18 cellular contexts compared by ENCODE assay signal in the genomic region with DNA sequence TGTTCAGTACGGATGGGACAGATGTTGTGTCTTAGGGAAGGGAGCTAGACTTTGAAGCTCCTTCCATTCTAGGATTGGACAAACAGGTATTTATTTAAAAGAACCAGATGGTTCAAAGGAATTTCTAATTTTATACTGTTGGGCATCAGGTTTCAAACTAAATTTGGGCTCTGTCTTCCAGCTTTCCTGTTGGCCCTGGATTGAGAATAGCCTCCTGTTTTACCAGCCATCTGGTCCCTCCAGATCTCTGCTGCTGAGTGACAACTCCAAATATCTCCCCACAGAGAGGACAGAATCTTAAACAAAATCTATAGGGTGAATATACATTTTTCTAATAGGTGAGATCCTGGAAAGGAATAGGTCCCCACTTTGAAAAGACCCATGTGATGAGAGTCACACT. TPM values are rescaled to one million over a fixed set of nuclear protein-coding genes. Genes with fewer than 3 reads are reported as not detected.
DNase-seq lines count a peak whose midpoint lies in the region; ATAC-seq, FAIRE-seq and TF ChIP-seq lines count a peak whose summit lies in the region.
"Had no signal": no experiment of that assay in that cellular context is flagged by ENCODE, and none has a peak within 500 bp of the region (broad histone marks: within the 10 kb centered on the region; RNA-seq: fewer than 3 reads in every experiment).

No MANE protein-coding gene starts in this region.

- intact Hi-C loops in CD14-positive monocyte (cut with micrococcal nuclease) (no loop called here), PC-9 (cut with micrococcal nuclease; ENCODE audit: unreplicated experiment) (loop anchor here (2.0 kb wide), 3 partner anchors 29 to 69 kb away; no protein-coding TSS in a partner anchor), stomach (cut with DNase I; ENCODE audit: low total_unique reads) (no loop called here)

- POLR2A ChIA-PET in PC-9 (lab: Charles Lee; ENCODE audit: unreplicated experiment) = interaction anchor here (0.6 kb wide), 1 partner anchor 20 kb away, joined by 5 read pairs; no protein-coding TSS in a partner anchor

- H3K27ac ChIP-seq in PC-9 (peak overlapping the region; percentile 98), stomach (no peak overlapping the region)

- no peak for FAIRE-seq in GM12892 (lab: Jason Lieb, UNC)
- FAIRE-seq: A204.1, GM19239, H1 had no signal

- H3K27me3 Mint-ChIP-seq in CD14-positive monocyte (ENCODE audit: low read depth in 3 of 3) (peaks cover 0 to 5% (median 3%) of the 10 kb centered on the region in 3 donors), chondrocyte (ENCODE audit: low read depth) (no peaks in the 10 kb centered on the region)

- no peak for ATAC-seq in stimulated activated naive CD8-positive, alpha-beta T cell treated with anti-CD3 and anti-CD28 coated beads, Interleukin-15, Interleukin-2, amounts not matched to agents 100 U/mL and 50 U/mL, for 24 hours

- H3K4me3 ChIP-seq in PC-9 = no peak overlapping the region
- no peak overlapping the region for H3K4me3 ChIP-seq in stomach

- 67 to 89% (median 79%) methylated on average over 1 of the region's 1 CpG for WGBS in stomach, 5 donors

- H3K36me3 Mint-ChIP-seq in CD14-positive monocyte (no peaks in the 10 kb centered on the region), chondrocyte (ENCODE audit: low read depth) (no peaks in the 10 kb centered on the region)

- H3K4me3 Mint-ChIP-seq in CD14-positive monocyte (no peak overlapping the region), chondrocyte (ENCODE audit: unreplicated experiment) (no peak overlapping the region)

- peaks cover 7% of the 10 kb centered on the region for H3K79me2 ChIP-seq in PC-9 (ENCODE audit: low read depth)

- H3K27ac Mint-ChIP-seq in CD14-positive monocyte = peak overlapping the region in 4 of 7 donors; percentile 52 to 96 (median 70)
- H3K27ac Mint-ChIP-seq in chondrocyte (ENCODE audit: unreplicated experiment) = no peak overlapping the region

- TF ChIP-seq POLR2A in GM12892 (IDR thresholded peaks at IDR 0.05; ENCODE audit: low read depth, low read length) (no peak), stomach (IDR thresholded peaks at IDR 0.05) (no peak)

- no peaks in the 10 kb centered on the region; the same call in 1 of the 2 replicates for H3K9me2 ChIP-seq in PC-9 (ENCODE audit: insufficient read depth)

- DNase-seq in CD14-positive monocyte (ENCODE audit: low spot score) = no peak
- peak; percentile 81 for DNase-seq in NCI-H1694 treated with DMSO at 0.1 percent for 48 hours (lab: John Stamatoyannopoulos, UW)
- no peak for DNase-seq in PC-9
- peak; percentile 59 for DNase-seq in myocyte (ENCODE audit: low read depth)
- DNase-seq in stimulated activated naive CD8-positive, alpha-beta T cell treated with anti-CD3 and anti-CD28 coated beads, Interleukin-15, Interleukin-2, amounts not matched to agents 100 U/mL and 50 U/mL, for 24 hours = no peak
- DNase-seq in GM12892 (ENCODE audit: insufficient read length) = no peak
- DNase-seq in chondrocyte (ENCODE audit: low spot score) = no peak
- no peak for DNase-seq in stomach
- DNase-seq: DMS153, EL, NCI-H1048, NCI-H1436 treated with DMSO at 0.1 percent for 48 hours, NCI-H226, NCI-H526 treated with DMSO at 0.1 percent for 48 hours, OCI-M1 had no signal

- H3K4me2 ChIP-seq in PC-9 = peak overlapping the region; percentile 86

- H3K27me3 ChIP-seq in PC-9 (ENCODE audit: insufficient read depth, low read depth) (no peaks in the 10 kb centered on the region), stomach (no peaks in the 10 kb centered on the region)

- CTCF ChIA-PET in PC-9 (lab: Charles Lee) = no interaction called here

- no TSS peak for BruUV-seq in PC-9 (replicated peaks; lab: Mats Ljungman, UMichigan)

- H3K36me3 ChIP-seq in PC-9 (ENCODE audit: low read depth) = no peaks in the 10 kb centered on the region
- no peaks in the 10 kb centered on the region for H3K36me3 ChIP-seq in stomach

- H3F3A ChIP-seq in PC-9 (ENCODE audit: insufficient read depth, low read depth) = peaks cover 40% of the 10 kb centered on the region

- H3K4me1 Mint-ChIP-seq in CD14-positive monocyte = peaks cover 35% of the 10 kb centered on the region
- H3K4me1 Mint-ChIP-seq in chondrocyte (ENCODE audit: low read depth) = peaks cover 13% of the 10 kb centered on the region

- H3K9me3 ChIP-seq in PC-9 (ENCODE audit: insufficient read depth, low read depth) (peaks cover 15% of the 10 kb centered on the region), stomach (no peaks in the 10 kb centered on the region)

- TF ChIP-seq CTCF in CD14-positive monocyte (IDR thresholded peaks at IDR 0.05) (no peak), PC-9 (conservative IDR thresholded peaks at IDR 0.05) (no peak), chondrocyte (IDR thresholded peaks at IDR 0.05) (no peak), stomach (IDR thresholded peaks at IDR 0.05) (no peak)

- TF ChIP-seq EP300 in stomach (IDR thresholded peaks at IDR 0.05) = no peak

- 0 out of 2 replicates have a peak overlapping the region, but pooled peaks have one; percentile 28 for H2AFZ ChIP-seq in PC-9

- H4K20me1 ChIP-seq in PC-9 (ENCODE audit: insufficient read depth) = no peaks in the 10 kb centered on the region

- peaks cover 72% of the 10 kb centered on the region for H3K4me1 ChIP-seq in PC-9 (replicated peaks; ENCODE audit: insufficient read depth)
- H3K4me1 ChIP-seq in stomach = no peaks in the 10 kb centered on the region

- peaks cover 0 to 6% (median 0%) of the 10 kb centered on the region in 7 donors for H3K9me3 Mint-ChIP-seq in CD14-positive monocyte
- peaks cover 3% of the 10 kb centered on the region for H3K9me3 Mint-ChIP-seq in chondrocyte (ENCODE audit: low read depth)

RNA-seq across cellular contexts. Expression of gene CNIH3, which starts 52.5 kb away (rescaled TPM):
- polyA plus RNA-seq in CD14-positive monocyte = under 1 TPM in 1 of 2 donors, not detected in 1; 0.37 TPM
- 7.4 and 8.4 TPM in 2 replicates for total RNA-seq in PC-9 (2021)
- total RNA-seq in myocyte = 6.3 and 14.7 TPM in 2 replicates
- 6.9 TPM for polyA plus RNA-seq in myocyte (2012)
- 4.7 TPM for polyA plus RNA-seq in GM12892 (2012; ENCODE audit: missing spikeins)
- 1.5 to 2.6 TPM (median 2.1 TPM) in 3 replicates for total RNA-seq in chondrocyte
- 10 to 100 TPM in 1 of 5 donors, 1 to 10 TPM in 2, under 1 TPM in 1, not detected in 1; 0.45 to 18.7 (median 5.9) TPM for total RNA-seq in stomach
- polyA plus RNA-seq in stomach = 1 to 10 TPM; 1.4 to 3.1 (median 1.4) TPM

Comparison
In these comparisons a context has a peak if more than half of its experiments do, and no peak if none do; other contexts are left out.
1. DNase-seq: peak in NCI-H1694 treated with DMSO at 0.1 percent for 48 hours (single experiment) and myocyte (single experiment); none in CD14-positive monocyte (single experiment), PC-9 (0 of 2), stimulated activated naive CD8-positive, alpha-beta T cell treated with anti-CD3 and anti-CD28 coated beads, Interleukin-15, Interleukin-2, amounts not matched to agents 100 U/mL and 50 U/mL, for 24 hours (single experiment), GM12892 (single experiment), chondrocyte (single experiment) and stomach (single experiment).